ENCODE assay signal across 1 cellular context in the genomic region with DNA sequence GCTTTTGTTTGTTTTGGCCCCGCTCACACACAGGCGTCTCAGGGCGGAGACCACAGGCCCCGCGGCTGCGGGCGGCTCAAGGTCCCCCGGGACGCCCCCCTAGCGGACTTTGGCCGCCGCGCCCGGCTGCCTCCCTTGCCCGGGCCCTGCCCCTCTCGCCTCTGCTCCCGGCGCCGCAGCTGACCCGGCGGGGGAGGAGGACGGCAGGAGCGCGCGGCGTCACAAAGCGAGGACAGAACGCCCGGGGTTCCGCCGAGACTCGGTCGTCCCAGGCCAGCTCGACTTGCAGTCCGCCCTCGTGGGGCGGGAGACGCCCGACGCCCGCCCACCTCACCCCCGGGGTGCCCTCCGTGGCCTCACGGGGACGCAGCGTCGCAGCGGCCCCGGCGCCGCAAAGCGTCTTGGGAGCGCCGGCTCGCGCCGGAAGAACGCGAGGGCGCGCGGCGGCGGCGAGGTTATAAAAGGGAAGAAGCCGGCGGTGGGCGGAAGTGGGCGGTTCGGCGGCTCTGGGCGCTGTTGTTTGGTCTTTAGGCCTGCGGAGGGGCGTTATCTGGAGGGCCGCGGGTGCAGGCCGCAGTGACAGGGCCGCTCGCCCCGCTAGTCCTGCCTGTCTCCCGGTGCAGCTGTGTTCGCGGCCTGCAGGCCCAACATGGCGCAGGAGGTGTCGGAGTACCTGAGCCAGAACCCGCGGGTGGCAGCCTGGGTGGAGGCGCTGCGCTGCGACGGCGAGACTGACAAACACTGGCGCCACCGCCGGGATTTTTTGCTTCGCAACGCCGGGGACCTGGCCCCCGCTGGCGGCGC.
A peak's percentile ranks its signal among the peaks of the same experiment; 100 is the strongest.
TF ChIP-seq lines count a peak whose summit lies in the region.

CDKN2AIP (plus strand) TSS at position 488 of the 804 bp plus-strand sequence; CDS start at position 650, 162 bp downstream.

TF ChIP-seq in K562, 482 proteins besides CTCF, POLR2A, EP300 and RAD21 (continued from another document and continues in another):
- TF ChIP-seq RCOR1 (IDR thresholded peaks at IDR 0.05; ENCODE audit: borderline replicate concordance in 1 of 2, low read depth in 2 of 2, low read length in 2 of 2) (peak in 1 of 2 experiments; percentile 16; a peak in 2 of 4 replicates), NR2C2 (CRISPR knock-in tag; IDR thresholded peaks at IDR 0.05) (peak; percentile 35; the same call in 1 of the 2 replicates), NR2C2 (tag; IDR thresholded peaks at IDR 0.05) (peak; percentile 88), EGR1 (conservative IDR thresholded peaks at IDR 0.05) (peak; percentile 93), DMBX1 (CRISPR knock-in tag; IDR thresholded peaks at IDR 0.05; ENCODE audit: borderline replicate concordance) (no peak), ZNF589 (CRISPR knock-in tag; IDR thresholded peaks at IDR 0.05; ENCODE audit: low read depth) (no peak), POLR3G (IDR thresholded peaks at IDR 0.05; ENCODE audit: extremely low read depth, insufficient read length, insufficient replicate concordance) (no peak), DIDO1 (tag; IDR thresholded peaks at IDR 0.05; ENCODE audit: low read depth) (no peak), TSHZ1 (CRISPR knock-in tag; IDR thresholded peaks at IDR 0.05) (no peak), FIP1L1 (IDR thresholded peaks at IDR 0.05; ENCODE audit: low read depth, low read length, poor library complexity, severe bottlenecking) (peak; percentile 75), NRF1 (conservative IDR thresholded peaks at IDR 0.05 in 1 of 2, IDR thresholded peaks at IDR 0.05 in 1 of 2) (peak; percentile 82 to 84), PHTF2 (CRISPR knock-in tag; IDR thresholded peaks at IDR 0.05) (no peak), ZNF121 (CRISPR knock-in tag; conservative IDR thresholded peaks at IDR 0.05) (no peak), SMAD2 (IDR thresholded peaks at IDR 0.05; ENCODE audit: low read depth, low read length) (no peak), PHB2 (IDR thresholded peaks at IDR 0.05; ENCODE audit: low read depth) (no peak), ZNF239 (CRISPR knock-in tag; IDR thresholded peaks at IDR 0.05) (no peak), ZMIZ1 (IDR thresholded peaks at IDR 0.05; ENCODE audit: low read depth in 2 of 2, low read length in 2 of 2) (no peak; a peak in 1 of 4 replicates), RB1 (IDR thresholded peaks at IDR 0.05; ENCODE audit: low read depth) (peak; percentile 56), FOSL1 (tag; conservative IDR thresholded peaks at IDR 0.05) (0 out of 2 replicates have a peak, but pooled peaks have one; percentile 6), SNIP1 (IDR thresholded peaks at IDR 0.05; ENCODE audit: low read depth) (0 out of 2 replicates have a peak, but pooled peaks have one; percentile 47), BHLHE40 (IDR thresholded peaks at IDR 0.05; ENCODE audit: low read length) (peak; percentile 28), CHD4 (IDR thresholded peaks at IDR 0.05; ENCODE audit: insufficient read depth, insufficient replicate concordance, low read depth, low read length, poor library complexity, severe bottlenecking) (no peak), GTF3C2 (IDR thresholded peaks at IDR 0.05; ENCODE audit: borderline replicate concordance, extremely low read depth, insufficient read length) (no peak), TFE3 (CRISPR knock-in tag; IDR thresholded peaks at IDR 0.05) (no peak), CBFA2T3 (IDR thresholded peaks at IDR 0.05) (peak; percentile 33), SMARCE1 (IDR thresholded peaks at IDR 0.05) (0 out of 2 replicates have a peak, but pooled peaks have one; percentile 17), ZNF133 (CRISPR knock-in tag; IDR thresholded peaks at IDR 0.05) (no peak), ZFP91 (CRISPR knock-in tag; IDR thresholded peaks at IDR 0.05) (0 out of 2 replicates have a peak, but pooled peaks have one; percentile 36), TFAM (CRISPR knock-in tag; conservative IDR thresholded peaks at IDR 0.05) (no peak), MCM3 (IDR thresholded peaks at IDR 0.05) (no peak), NUFIP1 (IDR thresholded peaks at IDR 0.05; ENCODE audit: partially characterized antibody) (no peak), ZNF75A (CRISPR knock-in tag; IDR thresholded peaks at IDR 0.05) (no peak)
- TF ChIP-seq, protein P1, sequence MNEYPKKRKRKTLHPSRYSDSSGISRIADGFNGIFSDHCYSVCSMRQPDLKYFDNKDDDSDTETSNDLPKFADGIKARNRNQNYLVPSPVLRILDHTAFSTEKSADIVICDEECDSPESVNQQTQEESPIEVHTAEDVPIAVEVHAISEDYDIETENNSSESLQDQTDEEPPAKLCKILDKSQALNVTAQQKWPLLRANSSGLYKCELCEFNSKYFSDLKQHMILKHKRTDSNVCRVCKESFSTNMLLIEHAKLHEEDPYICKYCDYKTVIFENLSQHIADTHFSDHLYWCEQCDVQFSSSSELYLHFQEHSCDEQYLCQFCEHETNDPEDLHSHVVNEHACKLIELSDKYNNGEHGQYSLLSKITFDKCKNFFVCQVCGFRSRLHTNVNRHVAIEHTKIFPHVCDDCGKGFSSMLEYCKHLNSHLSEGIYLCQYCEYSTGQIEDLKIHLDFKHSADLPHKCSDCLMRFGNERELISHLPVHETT (CRISPR knock-in tag; conservative IDR thresholded peaks at IDR 0.05 in 1 of 2, IDR thresholded peaks at IDR 0.05 in 1 of 2): peak in 1 of 2 experiments; percentile 99; a peak in 2 of 4 replicates
- TF ChIP-seq, protein P2, sequence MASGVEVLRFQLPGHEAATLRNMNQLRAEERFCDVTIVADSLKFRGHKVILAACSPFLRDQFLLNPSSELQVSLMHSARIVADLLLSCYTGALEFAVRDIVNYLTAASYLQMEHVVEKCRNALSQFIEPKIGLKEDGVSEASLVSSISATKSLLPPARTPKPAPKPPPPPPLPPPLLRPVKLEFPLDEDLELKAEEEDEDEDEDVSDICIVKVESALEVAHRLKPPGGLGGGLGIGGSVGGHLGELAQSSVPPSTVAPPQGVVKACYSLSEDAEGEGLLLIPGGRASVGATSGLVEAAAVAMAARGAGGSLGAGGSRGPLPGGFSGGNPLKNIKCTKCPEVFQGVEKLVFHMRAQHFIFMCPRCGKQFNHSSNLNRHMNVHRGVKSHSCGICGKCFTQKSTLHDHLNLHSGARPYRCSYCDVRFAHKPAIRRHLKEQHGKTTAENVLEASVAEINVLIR (CRISPR knock-in tag; IDR thresholded peaks at IDR 0.05): 0 out of 2 replicates have a peak, but pooled peaks have one; percentile 4
- TF ChIP-seq, protein P3, sequence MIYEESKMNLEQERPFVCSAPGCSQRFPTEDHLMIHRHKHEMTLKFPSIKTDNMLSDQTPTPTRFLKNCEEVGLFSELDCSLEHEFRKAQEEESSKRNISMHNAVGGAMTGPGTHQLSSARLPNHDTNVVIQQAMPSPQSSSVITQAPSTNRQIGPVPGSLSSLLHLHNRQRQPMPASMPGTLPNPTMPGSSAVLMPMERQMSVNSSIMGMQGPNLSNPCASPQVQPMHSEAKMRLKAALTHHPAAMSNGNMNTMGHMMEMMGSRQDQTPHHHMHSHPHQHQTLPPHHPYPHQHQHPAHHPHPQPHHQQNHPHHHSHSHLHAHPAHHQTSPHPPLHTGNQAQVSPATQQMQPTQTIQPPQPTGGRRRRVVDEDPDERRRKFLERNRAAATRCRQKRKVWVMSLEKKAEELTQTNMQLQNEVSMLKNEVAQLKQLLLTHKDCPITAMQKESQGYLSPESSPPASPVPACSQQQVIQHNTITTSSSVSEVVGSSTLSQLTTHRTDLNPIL (CRISPR knock-in tag; IDR thresholded peaks at IDR 0.05): no peak
- TF ChIP-seq, protein P4, sequence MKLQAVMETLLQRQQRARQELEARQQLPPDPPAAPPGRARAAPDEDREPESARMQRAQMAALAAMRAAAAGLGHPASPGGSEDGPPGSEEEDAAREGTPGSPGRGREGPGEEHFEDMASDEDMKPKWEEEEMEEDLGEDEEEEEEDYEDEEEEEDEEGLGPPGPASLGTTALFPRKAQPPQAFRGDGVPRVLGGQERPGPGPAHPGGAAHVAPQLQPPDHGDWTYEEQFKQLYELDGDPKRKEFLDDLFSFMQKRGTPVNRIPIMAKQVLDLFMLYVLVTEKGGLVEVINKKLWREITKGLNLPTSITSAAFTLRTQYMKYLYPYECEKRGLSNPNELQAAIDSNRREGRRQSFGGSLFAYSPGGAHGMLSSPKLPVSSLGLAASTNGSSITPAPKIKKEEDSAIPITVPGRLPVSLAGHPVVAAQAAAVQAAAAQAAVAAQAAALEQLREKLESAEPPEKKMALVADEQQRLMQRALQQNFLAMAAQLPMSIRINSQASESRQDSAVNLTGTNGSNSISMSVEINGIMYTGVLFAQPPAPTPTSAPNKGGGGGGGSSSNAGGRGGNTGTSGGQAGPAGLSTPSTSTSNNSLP (IDR thresholded peaks at IDR 0.05; ENCODE audit: borderline replicate concordance, low read depth, low read length): no peak
